18 cellular contexts compared by ENCODE assay signal in the genomic region with DNA sequence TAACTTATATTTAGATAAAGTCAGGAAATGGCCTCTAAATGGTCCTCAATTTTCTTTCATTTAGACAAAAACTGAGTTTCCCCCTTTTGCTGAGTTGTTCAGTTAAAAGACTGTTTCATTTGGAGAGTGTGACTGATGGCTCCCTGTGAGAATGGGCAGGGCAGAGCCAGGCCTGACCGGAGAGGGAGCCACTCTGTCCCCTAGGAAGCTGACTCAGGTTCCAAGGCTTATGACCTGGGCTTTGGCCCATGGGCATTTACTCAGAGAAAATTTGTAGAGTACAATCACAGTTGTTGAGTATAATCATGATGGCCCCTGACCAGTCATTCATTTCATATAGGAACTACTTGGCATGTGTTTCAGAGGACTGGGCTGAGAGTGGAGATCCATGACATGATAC. TPM values are rescaled to one million over a fixed set of nuclear protein-coding genes. Genes with fewer than 3 reads are reported as not detected.
DNase-seq lines count a peak whose midpoint lies in the region; ATAC-seq, FAIRE-seq and TF ChIP-seq lines count a peak whose summit lies in the region.
"Had no signal": no experiment of that assay in that cellular context is flagged by ENCODE, and none has a peak within 500 bp of the region (broad histone marks: within the 10 kb centered on the region; RNA-seq: fewer than 3 reads in every experiment).

No MANE protein-coding gene starts in this region.

- CTCF ChIA-PET in PC-3 (lab: Charles Lee) (no interaction called here), K562 (lab: Yijun Ruan, JAX; ENCODE audit: low intra/inter-chr PET ratio) (no interaction called here)
- CTCF ChIA-PET in activated CD4-positive, alpha-beta memory T cell treated with anti-CD3 and anti-CD28 coated beads, Interleukin-2, amount 10 ng/mL, durations not matched to agents 7 days and 5 days (lab: Charles Lee): interaction anchor here (1.2 to 2.4 kb wide), 2 partner anchors 331 to 384 kb away, joined by 4 to 11 read pairs; no protein-coding TSS in a partner anchor

- POLR2A ChIA-PET in PC-3 (lab: Charles Lee; ENCODE audit: unreplicated experiment) (no interaction called here), K562 (lab: Yijun Ruan, JAX) (no interaction called here)
- POLR2A ChIA-PET in activated CD4-positive, alpha-beta memory T cell treated with anti-CD3 and anti-CD28 coated beads, Interleukin-2, amount 10 ng/mL, durations not matched to agents 7 days and 5 days (lab: Charles Lee): no interaction called here

- TF ChIP-seq EP300 in K562 (IDR thresholded peaks at IDR 0.05; ENCODE audit: low read length): no peak

- no peaks in the 10 kb centered on the region for H3K36me3 ChIP-seq in PC-3 (ENCODE audit: low read depth, low read length)
- no peaks in the 10 kb centered on the region for H3K36me3 ChIP-seq in K562 (ENCODE audit: control insufficient read depth, insufficient read depth, low read length)
- H3K36me3 ChIP-seq: HAP-1 had no signal

- H3K4me1 Mint-ChIP-seq in HFFc6 (ENCODE audit: low read depth) (peaks cover 28% of the 10 kb centered on the region), progenitor cell of endocrine pancreas (ENCODE audit: low read depth) (peaks cover 2% of the 10 kb centered on the region)
- H3K4me1 Mint-ChIP-seq in activated CD4-positive, alpha-beta memory T cell treated with anti-CD3 and anti-CD28 coated beads, Interleukin-2, amount 10 ng/mL, durations not matched to agents 7 days and 5 days: no peaks in the 10 kb centered on the region

- H3K4me3 Mint-ChIP-seq in HFFc6 (no peak overlapping the region), progenitor cell of endocrine pancreas (ENCODE audit: low read depth) (no peak overlapping the region)
- no peak overlapping the region for H3K4me3 Mint-ChIP-seq in activated CD4-positive, alpha-beta memory T cell treated with anti-CD3 and anti-CD28 coated beads, Interleukin-2, amount 10 ng/mL, durations not matched to agents 7 days and 5 days
- H3K4me3 Mint-ChIP-seq: CD4-positive, alpha-beta memory T cell; IgD-negative memory B cell had no signal

- TF ChIP-seq RAD21 in K562 (CRISPR knock-in tag; conservative IDR thresholded peaks at IDR 0.05 in 1 of 2, IDR thresholded peaks at IDR 0.05 in 1 of 2): no peak

- H3K27me3 ChIP-seq in PC-3 (ENCODE audit: low read length) (no peaks in the 10 kb centered on the region), K562 (ENCODE audit: control insufficient read depth in 2 of 2, insufficient read depth in 2 of 2, low read length in 2 of 2) (no peaks in the 10 kb centered on the region)

- ATAC-seq in PC-3: no peak
- peak; percentile 83 for ATAC-seq in K562

- no peak for TF ChIP-seq POLR2A in K562 (conservative IDR thresholded peaks at IDR 0.05)

- H3K9me2 ChIP-seq in PC-3 (replicated peaks; ENCODE audit: low read length): no peaks in the 10 kb centered on the region

- H3K9me1 ChIP-seq in K562 (ENCODE audit: control insufficient read depth, insufficient read depth, low read length): no peaks in the 10 kb centered on the region

- H3K27ac Mint-ChIP-seq in HFFc6: no peak overlapping the region
- no peak overlapping the region for H3K27ac Mint-ChIP-seq in progenitor cell of endocrine pancreas
- no peak overlapping the region for H3K27ac Mint-ChIP-seq in activated CD4-positive, alpha-beta memory T cell treated with anti-CD3 and anti-CD28 coated beads, Interleukin-2, amount 10 ng/mL, durations not matched to agents 7 days and 5 days
- H3K27ac Mint-ChIP-seq: CD4-positive, alpha-beta memory T cell; IgD-negative memory B cell had no signal

- H3K36me3 Mint-ChIP-seq in HFFc6 (ENCODE audit: low read depth): no peaks in the 10 kb centered on the region
- no peaks in the 10 kb centered on the region for H3K36me3 Mint-ChIP-seq in progenitor cell of endocrine pancreas (ENCODE audit: insufficient read depth)
- no peaks in the 10 kb centered on the region for H3K36me3 Mint-ChIP-seq in activated CD4-positive, alpha-beta memory T cell treated with anti-CD3 and anti-CD28 coated beads, Interleukin-2, amount 10 ng/mL, durations not matched to agents 7 days and 5 days (ENCODE audit: low read depth)
- H3K36me3 Mint-ChIP-seq: IgD-negative memory B cell had no signal

- TF ChIP-seq CTCF in HFFc6 (IDR thresholded peaks at IDR 0.05) (0 out of 2 replicates have a peak, but pooled peaks have one; percentile 16), PC-3 (conservative IDR thresholded peaks at IDR 0.05; ENCODE audit: low read depth, low read length) (no peak), K562 (IDR thresholded peaks at IDR 0.05 in 2 of 3, conservative IDR thresholded peaks at IDR 0.05 in 1 of 3; ENCODE audit: insufficient read depth in 2 of 3, low read depth in 1 of 3, low read length in 3 of 3) (0 out of 6 replicates have a peak, but pooled peaks of 2 of the 3 experiments have one; percentile 28), progenitor cell of endocrine pancreas (IDR thresholded peaks at IDR 0.05; ENCODE audit: unreplicated experiment) (peak; percentile 13)

- H3K79me2 ChIP-seq in PC-3 (ENCODE audit: low read length) (no peaks in the 10 kb centered on the region), K562 (ENCODE audit: control insufficient read depth, insufficient read depth, low read length) (no peaks in the 10 kb centered on the region)

- H3K9me3 Mint-ChIP-seq in HFFc6: no peaks in the 10 kb centered on the region
- H3K9me3 Mint-ChIP-seq in progenitor cell of endocrine pancreas (ENCODE audit: low read depth): peaks cover 5% of the 10 kb centered on the region
- peaks cover 8% of the 10 kb centered on the region for H3K9me3 Mint-ChIP-seq in activated CD4-positive, alpha-beta memory T cell treated with anti-CD3 and anti-CD28 coated beads, Interleukin-2, amount 10 ng/mL, durations not matched to agents 7 days and 5 days

- H3K9ac ChIP-seq in PC-3 (ENCODE audit: low read length) (no peak overlapping the region), K562 (ENCODE audit: insufficient read depth in 1 of 2, low read depth in 2 of 2, low read length in 2 of 2) (no peak overlapping the region)

- DNase-seq in HFFc6 (no peak), PC-3 (no peak), K562 (ENCODE audit: extremely low read depth in 1 of 4, low spot score in 3 of 4) (no peak), progenitor cell of endocrine pancreas (ENCODE audit: low spot score, unreplicated experiment) (no peak), kidney glomerular epithelial cell (lab: John Stamatoyannopoulos, UW) (no peak), CD1c-positive myeloid dendritic cell (ENCODE audit: extremely low spot score) (no peak)
- DNase-seq in NK-92 treated with Interleukin-12 subunit alpha and Interleukin-12 subunit beta, amount 100 ng/mL, for 24 hours (lab: John Stamatoyannopoulos, UW): no peak
- no peak for DNase-seq in activated CD4-positive, alpha-beta memory T cell treated with anti-CD3 and anti-CD28 coated beads, Interleukin-2, amount 10 ng/mL, durations not matched to agents 7 days and 5 days
- DNase-seq: AML-193; CD4-positive, alpha-beta memory T cell; DMS153; DMS79; GF-D8; KG1 had no signal

- BruUV-seq in PC-3 (replicated peaks; lab: Mats Ljungman, UMichigan) (no TSS peak), K562 (replicated peaks; lab: Mats Ljungman, UMichigan) (no TSS peak)

- FAIRE-seq in K562 (lab: Jason Lieb, UNC): no peak
- FAIRE-seq: HTR-8/SVneo had no signal

- no peak overlapping the region for H2AFZ ChIP-seq in PC-3 (ENCODE audit: low read length)
- no peak overlapping the region for H2AFZ ChIP-seq in K562 (ENCODE audit: low read depth, low read length)

- peak overlapping the region; percentile 25 for H3K27ac ChIP-seq in PC-3 (ENCODE audit: low read length)
- H3K27ac ChIP-seq in K562 (ENCODE audit: extremely low read depth, low read depth, low read length): no peak overlapping the region
- H3K27ac ChIP-seq: C4-2B had no signal

- no peak overlapping the region for H3K4me3 ChIP-seq in PC-3 (ENCODE audit: low read length)
- no peak overlapping the region for H3K4me3 ChIP-seq in K562
- H3K4me3 ChIP-seq: HAP-1 had no signal

- no peak overlapping the region for H3K4me2 ChIP-seq in PC-3 (ENCODE audit: low read length)
- H3K4me2 ChIP-seq in K562 (ENCODE audit: insufficient read depth, low read length): no peak overlapping the region

- in situ Hi-C loops in K562 (cut with MboI): no loop called here

- H3K9me3 ChIP-seq in PC-3 (ENCODE audit: low read length) (no peaks in the 10 kb centered on the region), K562 (replicated peaks; ENCODE audit: control insufficient read depth, insufficient read depth, low read depth, low read length) (no peaks in the 10 kb centered on the region; the same call in 1 of the 2 replicates)
- H3K9me3 ChIP-seq: HAP-1 had no signal

- H3K27me3 Mint-ChIP-seq in HFFc6 (ENCODE audit: insufficient read depth): no peaks in the 10 kb centered on the region; the same call in 1 of the 2 replicates
- peaks cover 4% of the 10 kb centered on the region for H3K27me3 Mint-ChIP-seq in progenitor cell of endocrine pancreas
- H3K27me3 Mint-ChIP-seq in activated CD4-positive, alpha-beta memory T cell treated with anti-CD3 and anti-CD28 coated beads, Interleukin-2, amount 10 ng/mL, durations not matched to agents 7 days and 5 days: peaks cover 4% of the 10 kb centered on the region
- H3K27me3 Mint-ChIP-seq: IgD-negative memory B cell had no signal

- H3F3A ChIP-seq in PC-3 (ENCODE audit: low read length, unreplicated experiment): no peaks in the 10 kb centered on the region

- 18% methylated on average over 1 of the region's 1 CpG for WGBS in K562 (ENCODE audit: insufficient coverage, low coverage, missing lambda C conversion rate)

- intact Hi-C loops in PC-3 (cut with micrococcal nuclease) (no loop called here), K562 (cut with micrococcal nuclease) (loop anchor here (10.0 kb wide), 1 partner anchor 199 kb away; no protein-coding TSS in a partner anchor)

- H3K4me1 ChIP-seq in PC-3 (ENCODE audit: insufficient read depth, low read length) (peaks cover 17% of the 10 kb centered on the region), K562 (replicated peaks in 1 of 2; ENCODE audit: control insufficient read depth in 2 of 2, insufficient read depth in 2 of 2, low read length in 2 of 2) (peaks cover 0 to 3% of the 10 kb centered on the region in 2 experiments; a peak in 1 of 5 replicates)
- H3K4me1 ChIP-seq: HAP-1 had no signal

- H4K20me1 ChIP-seq in PC-3 (ENCODE audit: low read length) (no peaks in the 10 kb centered on the region), K562 (replicated peaks; ENCODE audit: control insufficient read depth, insufficient read depth, low read length) (no peaks in the 10 kb centered on the region)

RNA-seq across cellular contexts. Expression of a gene that starts 37.0 kb away (rescaled TPM):
- 10 to 100 TPM; 50.7 to 70.5 (median 52.5) TPM for total RNA-seq in HFFc6 (2021; fragmentation: NEBNext Ultra II Directional; extraction: Animal tissue kit (Norgen Biotek cat#: 25700))
- total RNA-seq in PC-3 (2014; rRNA removed) (22.1 and 32.7 TPM in 2 replicates), K562 (2014; rRNA removed) (74.8 and 75.7 TPM in 2 replicates), K562 (2014; rRNA removed; fragmentation: Illumina TruSeq; extraction: Trizol) (116 and 118 TPM in 2 replicates), K562 (2015; rRNA removed; fragmentation: Illumina TruSeq; extraction: Trizol) (127 and 134 TPM in 2 replicates), K562 (2021) (85.2 and 89.8 TPM in 2 replicates), progenitor cell of endocrine pancreas (39.0 and 40.0 TPM in 2 replicates)
- total RNA-seq in K562 (2011; cell fraction: chromatin; rRNA removed; ENCODE audit: low replicate concordance): 161 and 345 TPM in 2 replicates
- total RNA-seq in K562 (2011; cell fraction: nucleolus; rRNA removed): 110 and 115 TPM in 2 replicates
- 203 and 359 TPM in 2 replicates for total RNA-seq in K562 (2011; cell fraction: nucleoplasm; rRNA removed)
- polyA plus RNA-seq in K562 (2011; rRNA removed) (279 and 333 TPM in 2 replicates), K562 (2014; fragmentation: Illumina TruSeq; extraction: Trizol) (95.2 and 110 TPM in 2 replicates), K562 (2014; fragmentation: Nextera tagmentation; extraction: Ambion mirVana) (100 to 1,000 TPM; 129 to 169 TPM), K562 (2014; rRNA removed) (127 and 157 TPM in 2 replicates)
- 118 and 187 TPM in 2 replicates for polyA plus RNA-seq in K562 (2011; cell fraction: cytosol; rRNA removed)
- 379 TPM in 2 replicates for polyA plus RNA-seq in K562 (2011; cell fraction: nucleus; rRNA removed)
- polyA plus RNA-seq in K562 (2012): 94.1 and 189 TPM in 2 replicates
- 131 and 152 TPM in 2 replicates for polyA minus RNA-seq in K562 (2011; rRNA and poly(A)+ RNA removed)
- 54.3 and 60.9 TPM in 2 replicates for polyA minus RNA-seq in K562 (2011; cell fraction: cytosol; rRNA and poly(A)+ RNA removed)
- 204 and 231 TPM in 2 replicates for polyA minus RNA-seq in K562 (2011; cell fraction: nucleus; rRNA and poly(A)+ RNA removed)
- total RNA-seq in activated CD4-positive, alpha-beta memory T cell treated with anti-CD3 and anti-CD28 coated beads, Interleukin-2, amount 10 ng/mL, durations not matched to agents 7 days and 5 days: 1 to 10 TPM; 8.4 to 9.9 TPM
